Comparison of ENCODE assay signal across 25 cellular contexts in genomic region chr15:72034351-72034750, GRCh38.
"Had no signal": no experiment of that assay in that cellular context is flagged by ENCODE, and none has a peak within 500 bp of the region (broad histone marks: within the 10 kb centered on the region; RNA-seq: fewer than 3 reads in every experiment).

No MANE protein-coding gene starts in this region.

- ATAC-seq: esophagus mucosa; foreskin keratinocyte; left ventricle myocardium superior; lower lobe of right lung; natural killer cell; right cardiac atrium; stimulated activated memory B cell treated with anti-CD40 and anti-IgM and Interleukin-4, amounts not matched to agents 10 μg/mL and 1 μg/mL and 100 μg/mL, for 72 hours; stimulated activated naive CD8-positive, alpha-beta T cell treated with anti-CD3 and anti-CD28 coated beads, Interleukin-15, Interleukin-2, amounts not matched to agents 100 U/mL and 50 U/mL, for 24 hours had no signal

- H3K27ac ChIP-seq: colonic mucosa, epithelial cell of prostate, foreskin keratinocyte, heart right ventricle, lower lobe of right lung, ovary, psoas muscle, testis, tibial artery had no signal

- H3K27me3 ChIP-seq: colonic mucosa, foreskin keratinocyte, heart right ventricle, ovary, sigmoid colon, testis, tibial artery had no signal

- H3K9me3 ChIP-seq: colonic mucosa, lower lobe of right lung, ovary, psoas muscle, sigmoid colon, testis, tibial artery had no signal

- H3K4me1 ChIP-seq: colonic mucosa, testis had no signal

- H3K4me3 ChIP-seq: colonic mucosa, heart right ventricle, lower lobe of right lung, ovary, psoas muscle, sigmoid colon, testis, tibial artery had no signal

- DNase-seq: colonic mucosa; effector CD8-positive, alpha-beta T cell; endodermal cell; glutamatergic neuron; heart right ventricle; hippocampal formation; left ventricle myocardium superior; lower lobe of right lung; natural killer cell; occipital lobe; ovary; posterior cingulate gyrus; psoas muscle; right cardiac atrium; sigmoid colon; stimulated activated CD4-positive, alpha-beta T cell treated with anti-CD3 and anti-CD28 coated beads, Interleukin-2, amount 100 ng/mL, for 24 hours; stimulated activated CD4-positive, alpha-beta T cell treated with anti-CD3 and anti-CD28 coated beads, Interleukin-4, amount 100 ng/mL, for 24 hours; stimulated activated naive CD8-positive, alpha-beta T cell treated with anti-CD3 and anti-CD28 coated beads, Interleukin-15, Interleukin-2, amounts not matched to agents 100 U/mL and 50 U/mL, for 24 hours; substantia nigra; testis; tibial artery had no signal

- H3K36me3 ChIP-seq: colonic mucosa, ovary had no signal
